In the genomic region with DNA sequence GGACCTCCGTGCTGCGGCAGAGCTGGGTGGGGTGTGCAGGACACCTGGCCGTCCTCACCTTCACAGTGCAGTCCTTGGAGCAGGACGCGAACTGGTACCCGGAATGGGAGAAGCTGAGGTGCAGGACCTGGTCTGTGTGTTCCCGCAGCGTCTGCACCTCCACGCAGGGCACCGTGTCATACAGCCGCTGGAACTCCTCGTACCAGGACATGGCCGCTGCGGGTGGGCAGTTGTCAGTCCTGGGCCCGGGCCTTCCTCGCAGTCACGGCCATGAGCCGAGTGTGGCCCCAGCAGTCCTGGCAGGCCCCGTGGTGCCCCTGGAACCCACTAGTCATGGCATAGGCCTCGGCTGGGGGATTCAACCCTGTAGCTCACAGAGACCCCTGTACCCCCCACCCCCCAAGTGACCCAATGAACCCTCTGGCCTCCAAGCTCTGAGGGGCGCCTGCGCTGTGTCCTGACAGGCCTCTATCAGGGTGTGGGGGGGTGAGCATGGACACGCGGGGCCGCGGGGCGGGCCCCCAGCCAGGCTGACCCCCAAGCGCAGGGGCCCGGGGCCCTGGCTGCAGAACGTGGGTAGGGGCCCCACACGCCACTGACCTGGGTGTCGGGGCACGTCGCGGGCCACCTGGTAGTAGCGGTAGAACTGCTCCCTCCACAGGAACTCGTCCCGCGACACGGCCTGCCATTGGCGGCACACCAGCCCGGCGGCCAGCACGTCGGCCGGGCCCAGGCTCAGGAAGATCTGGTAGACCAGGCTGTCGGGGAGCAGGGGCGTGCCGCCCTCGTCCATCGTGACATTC, we compare ENCODE assay signal across 1 cellular context.
TF ChIP-seq lines count a peak whose summit lies in the region.

No MANE protein-coding gene starts in this region.

TF ChIP-seq in HEK293, 187 proteins besides CTCF, POLR2A, EP300 and RAD21 (continued from another document):
- TF ChIP-seq ZXDB (tag by site-specific recombination; IDR thresholded peaks at IDR 0.05) (peak; percentile 58), GLI4 (tag by site-specific recombination; IDR thresholded peaks at IDR 0.05) (no peak), ZNF639 (tag by site-specific recombination; IDR thresholded peaks at IDR 0.05) (no peak), ZFP37 (tag by site-specific recombination; IDR thresholded peaks at IDR 0.05) (peak; percentile 65; the same call in 1 of the 2 replicates), ZNF48 (tag by site-specific recombination; IDR thresholded peaks at IDR 0.05) (no peak), ZNF501 (tag by site-specific recombination; IDR thresholded peaks at IDR 0.05) (0 out of 2 replicates have a peak, but pooled peaks have one; percentile 23)
